Comparison of ENCODE assay signal across 8 cellular contexts in genomic region chr3:25789596-25790556, GRCh38. TPM values are rescaled to one million over a fixed set of nuclear protein-coding genes. Genes with fewer than 3 reads are reported as not detected.
DNase-seq lines count a peak whose midpoint lies in the region; ATAC-seq and TF ChIP-seq lines count a peak whose summit lies in the region.

OXSM (plus strand) TSS chr3:25790090; CDS start chr3:25791021, 931 bp downstream.

- 1 to 2% methylated on average over 56 of the region's 56 CpGs for WGBS in GM23248 (ENCODE audit: low coverage in 1 of 2, low lambda C conversion rate in 2 of 2, missing lambda C conversion rate in 2 of 2), 2 experiments

- peaks cover 11 to 33% (median 23%) of the 10 kb centered on the region in 3 donors for H3K4me1 Mint-ChIP-seq in naive B cell
- peaks cover 49% of the 10 kb centered on the region for H3K4me1 Mint-ChIP-seq in stimulated activated effector memory CD8-positive, alpha-beta T cell treated with anti-CD3 and anti-CD28 coated beads, Interleukin-12 subunit alpha, Interleukin-12 subunit beta, amount 100 ng/mL, for 72 hours

- H3K27ac Mint-ChIP-seq in naive B cell = peak within 1 kb of the TSS; percentile 97 to 100 (median 99)
- peak within 1 kb of the TSS; percentile 98 for H3K27ac Mint-ChIP-seq in stimulated activated effector memory CD8-positive, alpha-beta T cell treated with anti-CD3 and anti-CD28 coated beads, Interleukin-12 subunit alpha, Interleukin-12 subunit beta, amount 100 ng/mL, for 72 hours

- H2AFZ ChIP-seq in GM23248 (peak within 1 kb of the TSS; percentile 93), fibroblast of lung (ENCODE audit: low read length) (peak within 1 kb of the TSS; percentile 91)

- H3K9me3 Mint-ChIP-seq in naive B cell = peaks cover 0 to 3% (median 0%) of the 10 kb centered on the region in 7 donors
- H3K9me3 Mint-ChIP-seq in stimulated activated effector memory CD8-positive, alpha-beta T cell treated with anti-CD3 and anti-CD28 coated beads, Interleukin-12 subunit alpha, Interleukin-12 subunit beta, amount 100 ng/mL, for 72 hours = no peaks in the 10 kb centered on the region

- H3K9me3 ChIP-seq in DOHH2 (ENCODE audit: control insufficient read depth, insufficient read depth, low read length) (no peaks in the 10 kb centered on the region), GM23248 (ENCODE audit: low read depth) (no peaks in the 10 kb centered on the region), fibroblast of lung (ENCODE audit: control insufficient read depth, insufficient read depth, low read depth, low read length) (no peaks in the 10 kb centered on the region)

- H3K27me3 Mint-ChIP-seq in naive B cell = no peaks in the 10 kb centered on the region

- peaks cover 25% of the 10 kb centered on the region for H3K36me3 ChIP-seq in DOHH2 (ENCODE audit: control insufficient read depth, low read length)
- 0 out of 2 replicates have a peak, but pooled peaks cover 4% of the 10 kb centered on the region for H3K36me3 ChIP-seq in GM23248 (ENCODE audit: low read depth)
- no peaks in the 10 kb centered on the region for H3K36me3 ChIP-seq in fibroblast of lung (ENCODE audit: control insufficient read depth, insufficient read depth, low read length)

- H3K4me2 ChIP-seq in DOHH2 (ENCODE audit: low read length) = peak within 1 kb of the TSS; percentile 87
- H3K4me2 ChIP-seq in GM23248 (ENCODE audit: unreplicated experiment) = peak within 1 kb of the TSS; percentile 87
- peak within 1 kb of the TSS; percentile 79 for H3K4me2 ChIP-seq in fibroblast of lung (ENCODE audit: extremely low read depth, insufficient read depth, low read length)

- in situ Hi-C loops in GM23248 (cut with MboI) = no loop called here

- peaks cover 4 to 9% of the 10 kb centered on the region in 2 donors for H3K36me3 Mint-ChIP-seq in naive B cell
- peaks cover 44% of the 10 kb centered on the region for H3K36me3 Mint-ChIP-seq in stimulated activated effector memory CD8-positive, alpha-beta T cell treated with anti-CD3 and anti-CD28 coated beads, Interleukin-12 subunit alpha, Interleukin-12 subunit beta, amount 100 ng/mL, for 72 hours

- peak within 1 kb of the TSS; percentile 95 for H3K9ac ChIP-seq in GM23248
- peak within 1 kb of the TSS; percentile 80 for H3K9ac ChIP-seq in fibroblast of lung (ENCODE audit: insufficient read depth, low read length)

- DNase-seq in GM23248 = peak; percentile 99
- peak; percentile 89 to 91 for DNase-seq in Kasumi-1 (lab: John Stamatoyannopoulos, UW)
- DNase-seq in RPMI7951 (ENCODE audit: low read depth) = peak; percentile 92
- DNase-seq in activated T-helper 1 cell treated with Interleukin-2 at 50 U/mL for 16 hours (ENCODE audit: low read depth) = peak; percentile 82
- peak; percentile 86 to 94 for DNase-seq in fibroblast of lung (ENCODE audit: low read depth in 2 of 2)
- DNase-seq in naive B cell = peak; percentile 93
- DNase-seq in stimulated activated effector memory CD8-positive, alpha-beta T cell treated with anti-CD3 and anti-CD28 coated beads, Interleukin-12 subunit alpha, Interleukin-12 subunit beta, amount 100 ng/mL, for 72 hours (ENCODE audit: low spot score in 2 of 2) = peak; percentile 81 to 93

- H4K20me1 ChIP-seq in DOHH2 (ENCODE audit: control insufficient read depth, insufficient read depth, low read depth, low read length) (no peaks in the 10 kb centered on the region), GM23248 (ENCODE audit: insufficient read depth) (no peaks in the 10 kb centered on the region), fibroblast of lung (ENCODE audit: control insufficient read depth, extremely low read depth, insufficient read depth, low read length) (no peaks in the 10 kb centered on the region)

- H3K27ac ChIP-seq in DOHH2 (ENCODE audit: low read depth, low read length) = peak within 1 kb of the TSS; percentile 86
- peak within 1 kb of the TSS; percentile 93 for H3K27ac ChIP-seq in GM23248
- peak within 1 kb of the TSS; percentile 84 for H3K27ac ChIP-seq in fibroblast of lung (ENCODE audit: insufficient read depth, low read length)

- TF ChIP-seq CTCF in DOHH2 (IDR thresholded peaks at IDR 0.05; ENCODE audit: low read depth, low read length, poor library complexity, severe bottlenecking) (no peak), fibroblast of lung (conservative IDR thresholded peaks at IDR 0.05 in 1 of 2, IDR thresholded peaks at IDR 0.05 in 1 of 2; ENCODE audit: low read depth in 1 of 2, low read length in 2 of 2) (no peak)

- H3K27me3 ChIP-seq in DOHH2 (ENCODE audit: control insufficient read depth, low read length) (no peaks in the 10 kb centered on the region), GM23248 (replicated peaks; ENCODE audit: insufficient read depth) (no peaks in the 10 kb centered on the region), fibroblast of lung (ENCODE audit: control insufficient read depth, insufficient read depth, low read length) (no peaks in the 10 kb centered on the region)

- peak within 1 kb of the TSS; percentile 84 to 98 (median 96) for H3K4me3 Mint-ChIP-seq in naive B cell
- H3K4me3 Mint-ChIP-seq in stimulated activated effector memory CD8-positive, alpha-beta T cell treated with anti-CD3 and anti-CD28 coated beads, Interleukin-12 subunit alpha, Interleukin-12 subunit beta, amount 100 ng/mL, for 72 hours = peak within 1 kb of the TSS; percentile 87

- H3F3A ChIP-seq in DOHH2 (ENCODE audit: control insufficient read depth, insufficient read depth) (peaks cover 4% of the 10 kb centered on the region; the same call in 1 of the 2 replicates), GM23248 (ENCODE audit: insufficient read depth) (peaks cover 10% of the 10 kb centered on the region; the same call in 1 of the 2 replicates)

- peaks cover 48% of the 10 kb centered on the region for H3K4me1 ChIP-seq in DOHH2 (ENCODE audit: control insufficient read depth, low read length)
- peaks cover 16% of the 10 kb centered on the region for H3K4me1 ChIP-seq in GM23248 (ENCODE audit: insufficient read depth)
- no peaks in the 10 kb centered on the region for H3K4me1 ChIP-seq in fibroblast of lung (ENCODE audit: control insufficient read depth, extremely low read depth, insufficient read depth, low read length)

- H3K4me3 ChIP-seq in DOHH2 (ENCODE audit: low read length) (peak within 1 kb of the TSS; percentile 80), GM23248 (peak within 1 kb of the TSS; percentile 96), fibroblast of lung (replicated peaks in 1 of 4; ENCODE audit: control extremely low read depth in 1 of 4, insufficient read depth in 1 of 4, low read depth in 3 of 4, low read length in 4 of 4) (peak within 1 kb of the TSS; percentile 68 to 94 (median 76))

- H3K79me2 ChIP-seq in DOHH2 (ENCODE audit: control insufficient read depth, low read length) (peaks cover 44% of the 10 kb centered on the region), GM23248 (ENCODE audit: insufficient read depth) (peaks cover 33% of the 10 kb centered on the region), fibroblast of lung (ENCODE audit: control insufficient read depth, insufficient read depth, low read length) (no peaks in the 10 kb centered on the region)

- no peaks in the 10 kb centered on the region for H3K9me2 ChIP-seq in DOHH2 (replicated peaks; ENCODE audit: control insufficient read depth, low read length)
- no peaks in the 10 kb centered on the region for H3K9me2 ChIP-seq in GM23248 (ENCODE audit: insufficient read depth)

- ATAC-seq in naive B cell (ENCODE audit: low read depth in 2 of 2) = peak; percentile 89
- ATAC-seq in stimulated activated effector memory CD8-positive, alpha-beta T cell treated with anti-CD3 and anti-CD28 coated beads, Interleukin-12 subunit alpha, Interleukin-12 subunit beta, amount 100 ng/mL, for 72 hours = peak; percentile 94

RNA-seq across cellular contexts. Expression of gene OXSM, which starts in this region (rescaled TPM):
- 13.1 and 17.5 TPM in 2 replicates for total RNA-seq in GM23248 (2014; rRNA removed; shearing (Covaris generic))
- polyA plus RNA-seq in GM23248 (2016; fragmentation: Nextera tagmentation; extraction: Ambion mirVana) = 20.0 and 20.3 TPM in 2 replicates
- total RNA-seq in RPMI7951 (2014; rRNA removed; shearing (Covaris generic)) = 18.1 and 28.0 TPM in 2 replicates
- total RNA-seq in fibroblast of lung = 9.5 and 9.9 TPM in 2 replicates
- polyA plus RNA-seq in fibroblast of lung = 9.6 and 14.9 TPM in 2 replicates
- 7.4 and 8.6 TPM in 2 replicates for polyA plus RNA-seq in fibroblast of lung (2012)
- not detected in 2 replicates for polyA minus RNA-seq in fibroblast of lung (ENCODE audit: low replicate concordance)
- polyA plus RNA-seq in naive B cell (ENCODE audit: low read depth in 6 of 6) = 10 to 100 TPM; 14.5 to 27.5 (median 19.2) TPM

Comparison
In these comparisons a context has a peak if more than half of its experiments do, and no peak if none do; other contexts are left out.
1. Peak in every context shown above with its lines: DNase-seq, ATAC-seq, H3K4me3 ChIP-seq and H3K27ac ChIP-seq.